In genomic region chrX:56228914-56229313, GRCh38 we compare ENCODE assay signal across 1 cellular context.
TF ChIP-seq lines count a peak whose summit lies in the region.

No MANE protein-coding gene starts in this region.

TF ChIP-seq in GM23338, 12 proteins besides CTCF, POLR2A, EP300 and RAD21 (continued from another document):
- TF ChIP-seq ZNF462 (CRISPR knock-in tag; IDR thresholded peaks at IDR 0.05) (no peak), NANOG (IDR thresholded peaks at IDR 0.05; ENCODE audit: borderline replicate concordance) (no peak), JUNB (IDR thresholded peaks at IDR 0.05; ENCODE audit: unreplicated experiment) (no peak), POLR2AphosphoS5 (IDR thresholded peaks at IDR 0.05; ENCODE audit: low read depth) (no peak), REST (IDR thresholded peaks at IDR 0.05; ENCODE audit: unreplicated experiment) (no peak), STAT1 (IDR thresholded peaks at IDR 0.05; ENCODE audit: unreplicated experiment) (no peak), ZNF331 (CRISPR knock-in tag; IDR thresholded peaks at IDR 0.05; ENCODE audit: low read depth) (no peak), CREB1 (CRISPR knock-in tag; IDR thresholded peaks at IDR 0.05; ENCODE audit: low read depth) (no peak), EZH2 (IDR thresholded peaks at IDR 0.05; ENCODE audit: low read depth, unreplicated experiment) (no peak), EZH2phosphoT487 (IDR thresholded peaks at IDR 0.05; ENCODE audit: unreplicated experiment) (no peak)
